10 cellular contexts compared by ENCODE assay signal in genomic region chr2:240023792-240024191, GRCh38. TPM values are rescaled to one million over a fixed set of nuclear protein-coding genes. Genes with fewer than 3 reads are reported as not detected.
DNase-seq lines count a peak whose midpoint lies in the region; ATAC-seq and TF ChIP-seq lines count a peak whose summit lies in the region.
"Had no signal": no experiment of that assay in that cellular context is flagged by ENCODE, and none has a peak within 500 bp of the region (broad histone marks: within the 10 kb centered on the region; RNA-seq: fewer than 3 reads in every experiment).

No MANE protein-coding gene starts in this region.

- no peaks in the 10 kb centered on the region for H3K9me3 Mint-ChIP-seq in activated CD4-positive, alpha-beta T cell treated with anti-CD3 and anti-CD28 coated beads, Interleukin-2, amount 10 ng/mL, durations not matched to agents 24 days and 14 days
- no peaks in the 10 kb centered on the region for H3K9me3 Mint-ChIP-seq in stimulated activated effector memory CD8-positive, alpha-beta T cell treated with anti-CD3 and anti-CD28 coated beads, Interleukin-12 subunit alpha, Interleukin-12 subunit beta, amount 100 ng/mL, for 72 hours

- H3K4me1 Mint-ChIP-seq in activated CD4-positive, alpha-beta T cell treated with anti-CD3 and anti-CD28 coated beads, Interleukin-2, amount 10 ng/mL, durations not matched to agents 24 days and 14 days, result peaks cover 17% of the 10 kb centered on the region
- peaks cover 27% of the 10 kb centered on the region for H3K4me1 Mint-ChIP-seq in stimulated activated effector memory CD8-positive, alpha-beta T cell treated with anti-CD3 and anti-CD28 coated beads, Interleukin-12 subunit alpha, Interleukin-12 subunit beta, amount 100 ng/mL, for 72 hours

- no peak overlapping the region for H3K27ac ChIP-seq in fibroblast of lung (ENCODE audit: insufficient read depth, low read length)

- no peak for DNase-seq in activated CD4-positive, alpha-beta T cell treated with anti-CD3 and anti-CD28 coated beads, Interleukin-2, amount 10 ng/mL, durations not matched to agents 24 days and 14 days
- no peak for DNase-seq in activated CD4-positive, alpha-beta T cell treated with anti-CD3 and anti-CD28 coated beads, Interleukin-2, amount 50 U/mL, for 1 hour
- DNase-seq in SK-MEL-5 (ENCODE audit: low read depth, low spot score) (peak; percentile 33), fibroblast of lung (ENCODE audit: low read depth in 2 of 2) (no peak), NCI-H2171 (lab: John Stamatoyannopoulos, UW) (no peak)
- DNase-seq in stimulated activated effector memory CD8-positive, alpha-beta T cell treated with anti-CD3 and anti-CD28 coated beads, Interleukin-12 subunit alpha, Interleukin-12 subunit beta, amount 100 ng/mL, for 72 hours (ENCODE audit: low spot score in 2 of 2), result no peak
- no peak for DNase-seq in stimulated activated CD4-positive, alpha-beta T cell treated with anti-CD3 and anti-CD28 coated beads, Interleukin-15, amount 100 ng/mL, for 24 hours
- DNase-seq: adrenal gland had no signal

- H3K4me3 Mint-ChIP-seq in activated CD4-positive, alpha-beta T cell treated with anti-CD3 and anti-CD28 coated beads, Interleukin-2, amount 10 ng/mL, durations not matched to agents 24 days and 14 days, result peak overlapping the region; percentile 88
- H3K4me3 Mint-ChIP-seq in stimulated activated effector memory CD8-positive, alpha-beta T cell treated with anti-CD3 and anti-CD28 coated beads, Interleukin-12 subunit alpha, Interleukin-12 subunit beta, amount 100 ng/mL, for 72 hours, result peak overlapping the region; percentile 84

- no peak overlapping the region for H3K9ac ChIP-seq in fibroblast of lung (ENCODE audit: insufficient read depth, low read length)

- peak overlapping the region; percentile 92 for H3K4me2 ChIP-seq in fibroblast of lung (ENCODE audit: extremely low read depth, insufficient read depth, low read length)

- H3K4me1 ChIP-seq in fibroblast of lung (ENCODE audit: control insufficient read depth, extremely low read depth, insufficient read depth, low read length), result no peaks in the 10 kb centered on the region

- peaks cover 33% of the 10 kb centered on the region for H3K79me2 ChIP-seq in fibroblast of lung (ENCODE audit: control insufficient read depth, insufficient read depth, low read length)

- peak overlapping the region; percentile 12 to 96 (median 73) for H3K4me3 ChIP-seq in fibroblast of lung (replicated peaks in 1 of 4; ENCODE audit: control extremely low read depth in 1 of 4, insufficient read depth in 1 of 4, low read depth in 3 of 4, low read length in 4 of 4)

- H3K27ac Mint-ChIP-seq in activated CD4-positive, alpha-beta T cell treated with anti-CD3 and anti-CD28 coated beads, Interleukin-2, amount 10 ng/mL, durations not matched to agents 24 days and 14 days, result no peak overlapping the region
- H3K27ac Mint-ChIP-seq in stimulated activated effector memory CD8-positive, alpha-beta T cell treated with anti-CD3 and anti-CD28 coated beads, Interleukin-12 subunit alpha, Interleukin-12 subunit beta, amount 100 ng/mL, for 72 hours, result peak overlapping the region; percentile 94

- peaks cover 18% of the 10 kb centered on the region for H3K36me3 Mint-ChIP-seq in activated CD4-positive, alpha-beta T cell treated with anti-CD3 and anti-CD28 coated beads, Interleukin-2, amount 10 ng/mL, durations not matched to agents 24 days and 14 days (ENCODE audit: low read depth)
- H3K36me3 Mint-ChIP-seq in stimulated activated effector memory CD8-positive, alpha-beta T cell treated with anti-CD3 and anti-CD28 coated beads, Interleukin-12 subunit alpha, Interleukin-12 subunit beta, amount 100 ng/mL, for 72 hours, result peaks cover 45% of the 10 kb centered on the region

- H4K20me1 ChIP-seq in fibroblast of lung (ENCODE audit: control insufficient read depth, extremely low read depth, insufficient read depth, low read length), result no peaks in the 10 kb centered on the region

- H2AFZ ChIP-seq in fibroblast of lung (ENCODE audit: low read length), result no peak overlapping the region

- intact Hi-C loops in activated CD4-positive, alpha-beta T cell treated with anti-CD3 and anti-CD28 coated beads, Interleukin-2, amount 10 ng/mL, durations not matched to agents 24 days and 14 days (cut with micrococcal nuclease), result no loop called here

- TF ChIP-seq CTCF in fibroblast of lung (conservative IDR thresholded peaks at IDR 0.05 in 1 of 2, IDR thresholded peaks at IDR 0.05 in 1 of 2; ENCODE audit: low read depth in 1 of 2, low read length in 2 of 2), result no peak

- in situ Hi-C loops in SK-MEL-5 (cut with HindIII; ENCODE audit: low pct_unique_long_range_greater_than_20kb, low sequenced_read_pairs), result no loop called here

- peaks cover 10% of the 10 kb centered on the region for H3K36me3 ChIP-seq in fibroblast of lung (ENCODE audit: control insufficient read depth, insufficient read depth, low read length)

- H3K27me3 Mint-ChIP-seq in activated CD4-positive, alpha-beta T cell treated with anti-CD3 and anti-CD28 coated beads, Interleukin-2, amount 10 ng/mL, durations not matched to agents 24 days and 14 days, result peaks cover 5% of the 10 kb centered on the region

- no peaks in the 10 kb centered on the region for H3K27me3 ChIP-seq in fibroblast of lung (ENCODE audit: control insufficient read depth, insufficient read depth, low read length)
- H3K27me3 ChIP-seq: adrenal gland had no signal

- ATAC-seq in stimulated activated effector memory CD8-positive, alpha-beta T cell treated with anti-CD3 and anti-CD28 coated beads, Interleukin-12 subunit alpha, Interleukin-12 subunit beta, amount 100 ng/mL, for 72 hours, result peak; percentile 4
- no peak for ATAC-seq in HG03139 (IDR thresholded peaks at IDR 0.05; ENCODE audit: unreplicated experiment)

- no peaks in the 10 kb centered on the region for H3K9me3 ChIP-seq in fibroblast of lung (ENCODE audit: control insufficient read depth, insufficient read depth, low read depth, low read length)
- H3K9me3 ChIP-seq: adrenal gland had no signal

RNA-seq across cellular contexts. Expression of gene NDUFA10, which starts 1.4 kb away (rescaled TPM):
- 96.6 and 121 TPM in 2 replicates for total RNA-seq in activated CD4-positive, alpha-beta T cell treated with anti-CD3 and anti-CD28 coated beads, Interleukin-2, amount 10 ng/mL, durations not matched to agents 24 days and 14 days
- 193 and 233 TPM in 2 replicates for total RNA-seq in SK-MEL-5 (2014; rRNA removed; shearing (Covaris generic))
- 109 and 132 TPM in 2 replicates for polyA plus RNA-seq in SK-MEL-5 (2015; cell fraction: cytosol; rRNA removed)
- polyA plus RNA-seq in SK-MEL-5 (2015; cell fraction: nucleus; rRNA removed), result 300 and 318 TPM in 2 replicates
- 70.4 and 77.8 TPM in 2 replicates for total RNA-seq in fibroblast of lung
- polyA plus RNA-seq in fibroblast of lung, result 122 and 126 TPM in 2 replicates
- 117 and 119 TPM in 2 replicates for polyA plus RNA-seq in fibroblast of lung (2012)
- 144 and 196 TPM in 2 replicates for polyA minus RNA-seq in fibroblast of lung (ENCODE audit: low replicate concordance)

RNA-seq across cellular contexts. Expression of gene OR6B2, which starts 6.4 kb away (rescaled TPM):
- total RNA-seq in activated CD4-positive, alpha-beta T cell treated with anti-CD3 and anti-CD28 coated beads, Interleukin-2, amount 10 ng/mL, durations not matched to agents 24 days and 14 days, result not detected in 2 replicates
- not detected in 2 replicates for total RNA-seq in SK-MEL-5 (2014; rRNA removed; shearing (Covaris generic))
- polyA plus RNA-seq in SK-MEL-5 (2015; cell fraction: cytosol; rRNA removed), result not detected in 2 replicates
- polyA plus RNA-seq in SK-MEL-5 (2015; cell fraction: nucleus; rRNA removed), result not detected in 2 replicates
- total RNA-seq in fibroblast of lung, result not detected in 2 replicates
- not detected in 2 replicates for polyA plus RNA-seq in fibroblast of lung
- not detected in 2 replicates for polyA plus RNA-seq in fibroblast of lung (2012)
- not detected in 2 replicates for polyA minus RNA-seq in fibroblast of lung (ENCODE audit: low replicate concordance)
- total RNA-seq: adrenal gland had no signal
- polyA plus RNA-seq: BJ had no signal

RNA-seq across cellular contexts. Expression of gene OR6B3, which starts 29.5 kb away (rescaled TPM):
- not detected in 2 replicates for total RNA-seq in activated CD4-positive, alpha-beta T cell treated with anti-CD3 and anti-CD28 coated beads, Interleukin-2, amount 10 ng/mL, durations not matched to agents 24 days and 14 days
- not detected in 2 replicates for total RNA-seq in SK-MEL-5 (2014; rRNA removed; shearing (Covaris generic))
- polyA plus RNA-seq in SK-MEL-5 (2015; cell fraction: cytosol; rRNA removed), result not detected in 2 replicates
- not detected in 2 replicates for polyA plus RNA-seq in SK-MEL-5 (2015; cell fraction: nucleus; rRNA removed)
- not detected in 2 replicates for total RNA-seq in fibroblast of lung
- not detected in 2 replicates for polyA plus RNA-seq in fibroblast of lung
- polyA plus RNA-seq in fibroblast of lung (2012), result not detected in 2 replicates
- not detected in 2 replicates for polyA minus RNA-seq in fibroblast of lung (ENCODE audit: low replicate concordance)
- total RNA-seq: adrenal gland had no signal
- polyA plus RNA-seq: adrenal gland, BJ had no signal
